Comparison of ENCODE assay signal across 16 cellular contexts in the genomic region with DNA sequence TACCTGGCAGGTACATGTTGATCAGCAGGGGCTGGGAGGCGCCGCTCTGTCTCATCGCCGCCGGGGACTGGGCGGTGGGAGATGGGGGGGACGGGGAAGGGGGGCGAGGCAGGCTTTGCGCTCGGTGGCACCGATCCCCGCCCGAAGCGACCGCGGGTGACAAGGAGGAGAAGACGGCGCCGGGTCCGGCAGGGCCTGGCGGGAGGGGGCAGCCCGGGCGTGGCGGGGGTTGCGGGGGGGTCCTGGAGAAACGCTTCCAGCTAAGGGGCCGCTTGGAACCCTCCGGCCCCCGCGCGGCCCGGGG. TPM values are rescaled to one million over a fixed set of nuclear protein-coding genes. Genes with fewer than 3 reads are reported as not detected.
DNase-seq lines count a peak whose midpoint lies in the region; ATAC-seq and TF ChIP-seq lines count a peak whose summit lies in the region.
"Had no signal": no experiment of that assay in that cellular context is flagged by ENCODE, and none has a peak within 500 bp of the region (broad histone marks: within the 10 kb centered on the region; RNA-seq: fewer than 3 reads in every experiment).

A gene (minus strand): TSS at position 164 of the 304 bp plus-strand sequence. CDS start 109 bp downstream, at position 55.

- peak within 1 kb of the TSS; percentile 45 for H3K23ac ChIP-seq in mesendoderm (ENCODE audit: low read length)

- no peak within 1 kb of the TSS for H2BK5ac ChIP-seq in mesendoderm (ENCODE audit: low read length)

- peaks cover 100% of the 10 kb centered on the region for H3K27me3 ChIP-seq in left ventricle myocardium inferior (ENCODE audit: low read depth)
- peaks cover 73% of the 10 kb centered on the region for H3K27me3 ChIP-seq in mesendoderm (ENCODE audit: insufficient read depth, low read length, poor library complexity)
- peaks cover 99% of the 10 kb centered on the region for H3K27me3 ChIP-seq in upper lobe of right lung
- H3K27me3 ChIP-seq in MM.1S (replicated peaks; ENCODE audit: insufficient read depth, low read length), result peaks cover 88% of the 10 kb centered on the region

- H3K4ac ChIP-seq in mesendoderm (ENCODE audit: low read depth, low read length), result no peak within 1 kb of the TSS

- peak within 1 kb of the TSS; percentile 86 for H3K56ac ChIP-seq in mesendoderm (ENCODE audit: low read length)

- no peaks in the 10 kb centered on the region for H3K9me2 ChIP-seq in MM.1S (replicated peaks; ENCODE audit: insufficient read depth, low read length)

- no peaks in the 10 kb centered on the region for H3F3A ChIP-seq in MM.1S (ENCODE audit: insufficient read depth, low read length)

- H3K4me3 ChIP-seq in left ventricle myocardium inferior (peak within 1 kb of the TSS; percentile 48), mesendoderm (ENCODE audit: low read length) (peak within 1 kb of the TSS; percentile 46), upper lobe of right lung (peak within 1 kb of the TSS; percentile 14), MM.1S (ENCODE audit: low read length) (no peak within 1 kb of the TSS)

- peaks cover 56% of the 10 kb centered on the region for H3K4me1 ChIP-seq in left ventricle myocardium inferior
- H3K4me1 ChIP-seq in mesendoderm (ENCODE audit: control insufficient read depth, low read depth, low read length), result no peaks in the 10 kb centered on the region
- H3K4me1 ChIP-seq in upper lobe of right lung, result peaks cover 41% of the 10 kb centered on the region
- peaks cover 5% of the 10 kb centered on the region; the same call in 1 of the 2 replicates for H3K4me1 ChIP-seq in MM.1S (ENCODE audit: low read length)

- H3K4me2 ChIP-seq in mesendoderm (ENCODE audit: low read length) (peak within 1 kb of the TSS; percentile 95), MM.1S (ENCODE audit: low read depth, low read length) (no peak within 1 kb of the TSS)

- no peaks in the 10 kb centered on the region for H4K20me1 ChIP-seq in MM.1S (ENCODE audit: insufficient read depth, low read length)

- no peak within 1 kb of the TSS for H3K18ac ChIP-seq in mesendoderm (ENCODE audit: low read length)

- ATAC-seq in Right ventricle myocardium inferior, result no peak
- no peak for ATAC-seq in upper lobe of right lung
- no peak for ATAC-seq in GM21529 (IDR thresholded peaks at IDR 0.05; ENCODE audit: unreplicated experiment)
- ATAC-seq: sciatic nerve had no signal

- no peaks in the 10 kb centered on the region for H3K79me1 ChIP-seq in mesendoderm (ENCODE audit: low read length)

- H2AK5ac ChIP-seq in mesendoderm (ENCODE audit: low read length), result no peak within 1 kb of the TSS

- H3K79me2 ChIP-seq in mesendoderm (ENCODE audit: control insufficient read depth, insufficient read depth, low read length) (no peaks in the 10 kb centered on the region), MM.1S (ENCODE audit: low read length) (no peaks in the 10 kb centered on the region)

- peak within 1 kb of the TSS; percentile 63 for H3K9ac ChIP-seq in mesendoderm (ENCODE audit: low read length)
- no peak within 1 kb of the TSS for H3K9ac ChIP-seq in MM.1S (ENCODE audit: low read length)

- no peak within 1 kb of the TSS for H4K8ac ChIP-seq in mesendoderm (ENCODE audit: low read depth, low read length)

- H2AFZ ChIP-seq in MM.1S (ENCODE audit: low read length), result no peak within 1 kb of the TSS

- no peak within 1 kb of the TSS for H2BK15ac ChIP-seq in mesendoderm (replicated peaks; ENCODE audit: low read depth)

- DNase-seq in left ventricle myocardium inferior, result no peak
- no peak for DNase-seq in Right ventricle myocardium inferior (ENCODE audit: missing footprints)
- DNase-seq in mesendoderm, result no peak
- DNase-seq in upper lobe of right lung, result no peak
- no peak for DNase-seq in MM.1S
- no peak for DNase-seq in stimulated activated CD4-positive, alpha-beta T cell treated with anti-CD3 and anti-CD28 coated beads, Interleukin-1b, Interleukin-23, amount 100 ng/mL, for 48 hours
- DNase-seq: activated B cell treated with CpG ODN at 0.5 μM for 24 hours; amniotic stem cell; esophagus squamous epithelium; GOT3; stimulated activated CD8-positive, alpha-beta memory T cell treated with anti-CD3 and anti-CD28 coated beads, Interleukin-4, amount 100 ng/mL, for 48 hours had no signal

- no peak within 1 kb of the TSS for H4K5ac ChIP-seq in mesendoderm (ENCODE audit: low read length)

- WGBS in mesendoderm (ENCODE audit: extremely low coverage, insufficient coverage, low lambda C conversion rate), result no CpG with 5 or more reads among the region's 32 CpGs

- no peak within 1 kb of the TSS for H3K27ac ChIP-seq in left ventricle myocardium inferior (replicated peaks)
- peak within 1 kb of the TSS; percentile 70 for H3K27ac ChIP-seq in VCaP
- no peak within 1 kb of the TSS for H3K27ac ChIP-seq in mesendoderm (ENCODE audit: low read depth, low read length)
- H3K27ac ChIP-seq in upper lobe of right lung, result no peak within 1 kb of the TSS
- no peak within 1 kb of the TSS for H3K27ac ChIP-seq in MM.1S (ENCODE audit: low read length)
- H3K27ac ChIP-seq: esophagus squamous epithelium had no signal

- TF ChIP-seq CTCF in left ventricle myocardium inferior (IDR thresholded peaks at IDR 0.05; ENCODE audit: borderline replicate concordance) (no peak), VCaP (conservative IDR thresholded peaks at IDR 0.05) (no peak), upper lobe of right lung (IDR thresholded peaks at IDR 0.05) (no peak), MM.1S (IDR thresholded peaks at IDR 0.05; ENCODE audit: low read length) (no peak)

- H3K9me3 ChIP-seq in left ventricle myocardium inferior (replicated peaks), result no peaks in the 10 kb centered on the region
- no peaks in the 10 kb centered on the region for H3K9me3 ChIP-seq in upper lobe of right lung
- H3K9me3 ChIP-seq in MM.1S (replicated peaks; ENCODE audit: insufficient read depth, low read length), result no peaks in the 10 kb centered on the region
- H3K9me3 ChIP-seq: esophagus squamous epithelium had no signal

- intact Hi-C loops in left ventricle myocardium inferior (cut with micrococcal nuclease) (no loop called here), Right ventricle myocardium inferior (cut with DNase I) (no loop called here), upper lobe of right lung (cut with DNase I) (no loop called here)

- H2BK120ac ChIP-seq in mesendoderm (ENCODE audit: low read depth, low read length), result no peak within 1 kb of the TSS

- H3K36me3 ChIP-seq in left ventricle myocardium inferior (no peaks in the 10 kb centered on the region), mesendoderm (ENCODE audit: control insufficient read depth, insufficient read depth, low read length) (no peaks in the 10 kb centered on the region), upper lobe of right lung (no peaks in the 10 kb centered on the region), MM.1S (replicated peaks; ENCODE audit: insufficient read depth, low read length) (no peaks in the 10 kb centered on the region)
- H3K36me3 ChIP-seq: esophagus squamous epithelium had no signal

RNA-seq across cellular contexts. Expression of the gene that starts here (rescaled TPM):
- total RNA-seq in left ventricle myocardium inferior (not detected), Right ventricle myocardium inferior (not detected), upper lobe of right lung (not detected)
- polyA plus RNA-seq in mesendoderm (2013, experiment 1 of 2), result 0.13 TPM
- 0.10 TPM for polyA plus RNA-seq in mesendoderm (2013, experiment 2 of 2)
- total RNA-seq: activated B cell treated with CpG ODN at 0.5 μM for 24 hours, M059J, OCI-LY7, sciatic nerve had no signal
